Comparison of ENCODE assay signal across 21 cellular contexts in the genomic region with DNA sequence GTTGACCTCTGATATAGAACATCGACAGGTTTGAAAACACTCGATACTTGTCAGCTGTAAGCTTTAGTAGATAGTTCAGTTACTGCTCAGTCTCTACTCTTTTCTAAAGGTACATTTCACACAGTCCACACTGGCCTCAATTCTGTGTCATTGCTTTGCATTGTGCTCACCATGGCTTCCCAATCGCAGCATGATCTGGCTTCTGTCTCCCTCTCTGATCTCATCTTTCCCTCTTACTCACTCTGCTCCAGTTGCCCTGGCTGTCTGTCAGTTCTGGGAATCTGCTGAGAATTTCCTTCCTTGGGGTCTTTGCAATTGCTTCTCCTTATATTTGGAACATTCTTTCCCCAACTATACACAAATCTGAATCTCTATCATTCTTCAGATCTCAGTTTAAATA.
"Had no signal": no experiment of that assay in that cellular context is flagged by ENCODE, and none has a peak within 500 bp of the region (broad histone marks: within the 10 kb centered on the region; RNA-seq: fewer than 3 reads in every experiment).

No MANE protein-coding gene starts in this region.

- H3K36me3 Mint-ChIP-seq: activated naive CD8-positive, alpha-beta T cell treated with anti-CD3 and anti-CD28 coated beads for 36 hours; memory B cell; WTC11 had no signal

- H3K27ac Mint-ChIP-seq: activated naive CD8-positive, alpha-beta T cell treated with anti-CD3 and anti-CD28 coated beads for 36 hours; memory B cell; nephron progenitor cell; stimulated activated naive CD8-positive, alpha-beta T cell treated with anti-CD3 and anti-CD28 coated beads, Interleukin-15, amount 100 ng/mL, for 72 hours; WTC11 had no signal

- H3K27me3 ChIP-seq: cardiac muscle cell, tibial artery had no signal

- H3K4me1 Mint-ChIP-seq: activated naive CD8-positive, alpha-beta T cell treated with anti-CD3 and anti-CD28 coated beads for 36 hours; memory B cell; stimulated activated naive CD8-positive, alpha-beta T cell treated with anti-CD3 and anti-CD28 coated beads, Interleukin-15, amount 100 ng/mL, for 72 hours had no signal

- H3K36me3 ChIP-seq: cardiac muscle cell, tibial artery had no signal

- H3K9me3 Mint-ChIP-seq: activated naive CD8-positive, alpha-beta T cell treated with anti-CD3 and anti-CD28 coated beads for 36 hours; activated T-cell treated with anti-CD3 and anti-CD28 coated beads, Interleukin-2, amount 50 U/mL, for 4 hours; memory B cell; nephron progenitor cell; stimulated activated naive CD8-positive, alpha-beta T cell treated with anti-CD3 and anti-CD28 coated beads, Interleukin-15, amount 100 ng/mL, for 72 hours; WTC11 had no signal

- H3K9me3 ChIP-seq: tibial artery had no signal

- H3K4me1 ChIP-seq: parathyroid adenoma, tibial artery had no signal

- DNase-seq: activated CD8-positive, alpha-beta memory T cell treated with anti-CD3 and anti-CD28 coated beads, Interleukin-2, amount 50 U/mL, for 48 hours; activated naive CD4-positive, alpha-beta T cell treated with Interleukin-2 at 50 U/mL for 16 hours; activated naive CD8-positive, alpha-beta T cell treated with anti-CD3 and anti-CD28 coated beads for 36 hours; activated T-cell treated with anti-CD3 and anti-CD28 coated beads, Interleukin-2, amount 50 U/mL, for 4 hours; amniotic stem cell; effector memory CD4-positive, alpha-beta T cell; glutamatergic neuron; hippocampal formation; left cardiac atrium; nephron progenitor cell; nucleus accumbens; right cardiac atrium; stimulated activated CD4-positive, alpha-beta T cell treated with anti-CD3 and anti-CD28 coated beads, Interleukin-1b, Interleukin-23, amount 100 ng/mL, for 48 hours; stimulated activated naive CD8-positive, alpha-beta T cell treated with anti-CD3 and anti-CD28 coated beads, Interleukin-15, amount 100 ng/mL, for 72 hours; T-helper 1 cell; tibial artery had no signal

- H3K79me2 ChIP-seq: parathyroid adenoma had no signal

- H3K4me3 Mint-ChIP-seq: activated naive CD8-positive, alpha-beta T cell treated with anti-CD3 and anti-CD28 coated beads for 36 hours; activated T-cell treated with anti-CD3 and anti-CD28 coated beads, Interleukin-2, amount 50 U/mL, for 4 hours; memory B cell; nephron progenitor cell; stimulated activated naive CD8-positive, alpha-beta T cell treated with anti-CD3 and anti-CD28 coated beads, Interleukin-15, amount 100 ng/mL, for 72 hours; WTC11 had no signal

- H2AFZ ChIP-seq: parathyroid adenoma had no signal

- H3K27ac ChIP-seq: cardiac muscle cell, parathyroid adenoma, tibial artery had no signal

- H3K27me3 Mint-ChIP-seq: activated naive CD8-positive, alpha-beta T cell treated with anti-CD3 and anti-CD28 coated beads for 36 hours had no signal

- H3K4me3 ChIP-seq: cardiac muscle cell, tibial artery had no signal

- ATAC-seq: activated T-cell treated with anti-CD3 and anti-CD28 coated beads, Interleukin-2, amount 50 U/mL, for 4 hours; esophagus mucosa; left cardiac atrium; right cardiac atrium; stimulated activated naive CD8-positive, alpha-beta T cell treated with anti-CD3 and anti-CD28 coated beads, Interleukin-15, amount 100 ng/mL, for 72 hours; WTC11 had no signal
